Comparison of ENCODE assay signal across 9 cellular contexts in genomic region chr3:194132465-194133358, GRCh38. TPM values are rescaled to one million over a fixed set of nuclear protein-coding genes. Genes with fewer than 3 reads are reported as not detected.
DNase-seq lines count a peak whose midpoint lies in the region; ATAC-seq and TF ChIP-seq lines count a peak whose summit lies in the region.
"Had no signal": no experiment of that assay in that cellular context is flagged by ENCODE, and none has a peak within 500 bp of the region (broad histone marks: within the 10 kb centered on the region; RNA-seq: fewer than 3 reads in every experiment).

No MANE protein-coding gene starts in this region.

- in situ Hi-C loops in IMR-90 (cut with MboI; ENCODE audit: low sequenced_read_pairs) = no loop called here

- BruUV-seq in IMR-90 (replicated peaks; lab: Mats Ljungman, UMichigan) = no TSS peak

- TF ChIP-seq CTCF in IMR-90 (conservative IDR thresholded peaks at IDR 0.05; ENCODE audit: low read depth, low read length) (no peak), breast epithelium (IDR thresholded peaks at IDR 0.05) (no peak)

- no peak overlapping the region for H4K8ac ChIP-seq in IMR-90 (ENCODE audit: low read depth in 2 of 2, low read length in 2 of 2)

- H2AK5ac ChIP-seq in IMR-90 (ENCODE audit: low read depth, low read length) = no peak overlapping the region

- peaks cover 44 to 65% of the 10 kb centered on the region in 2 donors for H3K27me3 Mint-ChIP-seq in CD4-positive, alpha-beta memory T cell
- H3K27me3 Mint-ChIP-seq in naive B cell = no peaks in the 10 kb centered on the region

- no peaks in the 10 kb centered on the region for H4K20me1 ChIP-seq in IMR-90 (ENCODE audit: insufficient read depth, low read length)

- H3K9me3 ChIP-seq in CD4-positive, alpha-beta memory T cell (ENCODE audit: control insufficient read depth in 1 of 2, low read length in 2 of 2) = no peaks in the 10 kb centered on the region
- H3K9me3 ChIP-seq in IMR-90 (ENCODE audit: control insufficient read depth, insufficient read depth, low read length) (no peaks in the 10 kb centered on the region), breast epithelium (no peaks in the 10 kb centered on the region)
- H3K9me3 ChIP-seq: thoracic aorta had no signal

- no peak overlapping the region for H2BK15ac ChIP-seq in IMR-90 (ENCODE audit: low read depth, low read length)

- H3K4me2 ChIP-seq in IMR-90 (ENCODE audit: low read depth, low read length) = no peak overlapping the region

- no peak overlapping the region for H3K4ac ChIP-seq in IMR-90 (ENCODE audit: low read depth, low read length)

- 100% methylated on average over 1 of the region's 6 CpGs; no CpG with 5 or more reads in 1 of the 2 experiments for WGBS in IMR-90 (ENCODE audit: extremely low coverage in 2 of 2, insufficient read length in 1 of 2), 2 experiments

- H2BK5ac ChIP-seq in IMR-90 (ENCODE audit: low read depth, low read length, poor library complexity, severe bottlenecking) = no peak overlapping the region

- no peak overlapping the region for H4K91ac ChIP-seq in IMR-90 (ENCODE audit: insufficient read depth, low read depth, low read length)

- dilution Hi-C loops in IMR-90 (cut with HindIII; ENCODE audit: low sequenced_read_pairs, unreplicated experiment) = no loop called here

- no peak overlapping the region for H3K27ac ChIP-seq in CD4-positive, alpha-beta memory T cell (ENCODE audit: low read depth, low read length)
- H3K27ac ChIP-seq in IMR-90 (ENCODE audit: insufficient read depth, low read length) = no peak overlapping the region
- peak overlapping the region; percentile 99 for H3K27ac ChIP-seq in breast epithelium
- no peak overlapping the region for H3K27ac ChIP-seq in caudate nucleus (ENCODE audit: low read depth, low read length)

- ATAC-seq in IMR-90 (ENCODE audit: low read depth) (no peak), naive B cell (ENCODE audit: low read depth in 2 of 2) (no peak), HG02973 (IDR thresholded peaks at IDR 0.05; ENCODE audit: unreplicated experiment) (no peak), GM18861 (IDR thresholded peaks at IDR 0.05; ENCODE audit: unreplicated experiment) (no peak), GM18909 (IDR thresholded peaks at IDR 0.05; ENCODE audit: poor library complexity, unreplicated experiment) (no peak)

- H2AK9ac ChIP-seq in IMR-90 (replicated peaks; ENCODE audit: low read depth, low read length, poor library complexity) = no peak overlapping the region

- intact Hi-C loops in CD4-positive, alpha-beta memory T cell (cut with micrococcal nuclease) = loop anchor here (10.0 kb wide), 1 partner anchor 352 kb away; the partner anchor contains the start of gene ATP13A3
- intact Hi-C loops in IMR-90 (cut with micrococcal nuclease) = loop anchor here (10.0 kb wide), 1 partner anchor 272 kb away; no protein-coding TSS in a partner anchor
- intact Hi-C loops in breast epithelium (cut with DNase I; ENCODE audit: low total_unique reads) = loop anchor here (10.0 kb wide), 1 partner anchor 182 kb away; no protein-coding TSS in a partner anchor

- no peaks in the 10 kb centered on the region for H3K9me1 ChIP-seq in IMR-90 (ENCODE audit: insufficient read depth, low read length)

- POLR2A ChIA-PET in CD4-positive, alpha-beta memory T cell (lab: Charles Lee; ENCODE audit: partially characterized antibody) = no interaction called here
- POLR2A ChIA-PET in IMR-90 (lab: Charles Lee; ENCODE audit: unreplicated experiment) = no interaction called here

- H3K9ac ChIP-seq in IMR-90 (ENCODE audit: low read depth, low read length) = no peak overlapping the region

- no peak overlapping the region for H4K5ac ChIP-seq in IMR-90 (ENCODE audit: low read depth, low read length)

- H3K79me1 ChIP-seq in IMR-90 (ENCODE audit: low read depth in 1 of 2, low read length in 2 of 2) = peaks cover 0 to 12% of the 10 kb centered on the region in 2 experiments; a peak in 2 of 4 replicates

- peaks cover 26 to 61% (median 40%) of the 10 kb centered on the region in 4 donors for H3K4me1 Mint-ChIP-seq in CD4-positive, alpha-beta memory T cell
- H3K4me1 Mint-ChIP-seq in naive B cell = peaks cover 63 to 76% (median 68%) of the 10 kb centered on the region in 3 donors

- H3K27ac Mint-ChIP-seq in CD4-positive, alpha-beta memory T cell = peak overlapping the region in 4 of 7 donors; percentile 10 to 90 (median 36)
- H3K27ac Mint-ChIP-seq in naive B cell = peak overlapping the region; percentile 97 to 100 (median 100)

- peak; percentile 16; the same call in 1 of the 2 replicates for TF ChIP-seq POLR2A in IMR-90 (IDR thresholded peaks at IDR 0.05; ENCODE audit: low read depth, low read length)
- no peak for TF ChIP-seq POLR2A in breast epithelium (IDR thresholded peaks at IDR 0.05)

- H3K56ac ChIP-seq in IMR-90 (ENCODE audit: extremely low read depth, insufficient read depth, low read length) = no peak overlapping the region

- H2AFZ ChIP-seq in IMR-90 (replicated peaks; ENCODE audit: low read length, poor library complexity) = no peak overlapping the region

- no peak for DNase-seq in CD4-positive, alpha-beta memory T cell
- DNase-seq in IMR-90 (no peak), breast epithelium (ENCODE audit: low spot score in 2 of 2) (peak in 1 of 2 donors; percentile 58), naive B cell (peak; percentile 9), caudate nucleus (lab: John Stamatoyannopoulos, UW) (no peak)

- no peak overlapping the region for H3K23ac ChIP-seq in IMR-90 (ENCODE audit: low read depth, low read length)

- no peak overlapping the region for H3K4me3 ChIP-seq in CD4-positive, alpha-beta memory T cell (ENCODE audit: low read length in 2 of 2)
- no peak overlapping the region for H3K4me3 ChIP-seq in IMR-90 (ENCODE audit: insufficient read depth, low read depth, low read length)
- no peak overlapping the region for H3K4me3 ChIP-seq in breast epithelium

- H3K4me3 Mint-ChIP-seq in CD4-positive, alpha-beta memory T cell = peak overlapping the region; percentile 6 to 85 (median 26)
- peak overlapping the region; percentile 53 to 92 (median 84) for H3K4me3 Mint-ChIP-seq in naive B cell

- peaks cover 45% of the 10 kb centered on the region for H3K4me1 ChIP-seq in CD4-positive, alpha-beta memory T cell (ENCODE audit: insufficient read depth, low read length)
- peaks cover 6% of the 10 kb centered on the region for H3K4me1 ChIP-seq in IMR-90 (ENCODE audit: control insufficient read depth, insufficient read depth, low read length)
- peaks cover 8 to 15% of the 10 kb centered on the region in 2 donors for H3K4me1 ChIP-seq in breast epithelium

- no peak for TF ChIP-seq RAD21 in IMR-90 (IDR thresholded peaks at IDR 0.05; ENCODE audit: low read length)

- no peak overlapping the region for H2BK20ac ChIP-seq in IMR-90 (ENCODE audit: low read depth, low read length)

- H3K14ac ChIP-seq in IMR-90 (replicated peaks; ENCODE audit: low read depth, low read length) = no peak overlapping the region

- H3K36me3 ChIP-seq in CD4-positive, alpha-beta memory T cell (ENCODE audit: insufficient read depth, low read length) = no peaks in the 10 kb centered on the region
- H3K36me3 ChIP-seq in IMR-90 (ENCODE audit: control insufficient read depth, insufficient read depth, low read length) (no peaks in the 10 kb centered on the region), breast epithelium (no peaks in the 10 kb centered on the region)
- H3K36me3 ChIP-seq: thoracic aorta had no signal

- no peak overlapping the region for H2BK120ac ChIP-seq in IMR-90 (ENCODE audit: low read depth, low read length)

- H3K9me3 Mint-ChIP-seq in CD4-positive, alpha-beta memory T cell = no peaks in the 10 kb centered on the region
- peaks cover 0 to 4% (median 0%) of the 10 kb centered on the region in 7 donors for H3K9me3 Mint-ChIP-seq in naive B cell

- peaks cover 20% of the 10 kb centered on the region for H3K27me3 ChIP-seq in CD4-positive, alpha-beta memory T cell (ENCODE audit: insufficient read depth, low read length)
- H3K27me3 ChIP-seq in IMR-90 (ENCODE audit: control insufficient read depth, insufficient read depth, low read length) (peaks cover 24% of the 10 kb centered on the region), breast epithelium (no peaks in the 10 kb centered on the region)

- H3K18ac ChIP-seq in IMR-90 (ENCODE audit: low read depth, low read length) = no peak overlapping the region

- CTCF ChIA-PET in CD4-positive, alpha-beta memory T cell (lab: Charles Lee; ENCODE audit: partially characterized antibody) = no interaction called here
- CTCF ChIA-PET in IMR-90 (lab: Yijun Ruan, JAX) = interaction anchor here (1.2 kb wide), 1 partner anchor 351 kb away, joined by 3 read pairs; no protein-coding TSS in a partner anchor

- H3K36me3 Mint-ChIP-seq in CD4-positive, alpha-beta memory T cell = peaks cover 0 to 5% of the 10 kb centered on the region in 2 donors
- peaks cover 0 to 7% of the 10 kb centered on the region in 2 donors for H3K36me3 Mint-ChIP-seq in naive B cell

TF ChIP-seq in IMR-90, 13 proteins besides CTCF, POLR2A, EP300 and RAD21 (continues in another document):
- TF ChIP-seq BHLHE40 (IDR thresholded peaks at IDR 0.05; ENCODE audit: low read depth, low read length) (no peak), SMC3 (IDR thresholded peaks at IDR 0.05; ENCODE audit: low read depth, low read length) (no peak), CHD1 (IDR thresholded peaks at IDR 0.05; ENCODE audit: low read depth, low read length) (no peak), NFE2L2 (IDR thresholded peaks at IDR 0.05; ENCODE audit: low read depth, low read length) (no peak), RCOR1 (IDR thresholded peaks at IDR 0.05; ENCODE audit: insufficient replicate concordance, low read length) (no peak), CEBPB (IDR thresholded peaks at IDR 0.05; ENCODE audit: low read depth, low read length) (no peak), MXI1 (IDR thresholded peaks at IDR 0.05; ENCODE audit: borderline replicate concordance, low read depth, low read length) (no peak), MAZ (IDR thresholded peaks at IDR 0.05; ENCODE audit: borderline replicate concordance, low read depth, low read length) (no peak), MAFK (IDR thresholded peaks at IDR 0.05; ENCODE audit: low read depth, low read length) (no peak), RFX5 (IDR thresholded peaks at IDR 0.05; ENCODE audit: low read depth, low read length) (no peak), FOS (IDR thresholded peaks at IDR 0.05; ENCODE audit: low read depth, low read length) (no peak)

RNA-seq across cellular contexts. Expression of gene HES1, which starts 3.2 kb away (rescaled TPM):
- total RNA-seq in CD4-positive, alpha-beta memory T cell = not detected
- under 1 TPM; 0.11 to 0.50 TPM for polyA plus RNA-seq in CD4-positive, alpha-beta memory T cell
- 3.6 and 8.3 TPM in 2 replicates for total RNA-seq in IMR-90 (2012; rRNA removed)
- 6.7 and 30.8 TPM in 2 replicates for polyA plus RNA-seq in IMR-90 (2012; rRNA removed)
- polyA plus RNA-seq in IMR-90 (2012; cell fraction: cytosol; rRNA removed) = 47.0 and 52.5 TPM in 2 replicates
- 171 and 213 TPM in 2 replicates for polyA plus RNA-seq in IMR-90 (2012; cell fraction: nucleus; rRNA removed; ENCODE audit: low replicate concordance)
- 100 to 1,000 TPM in 1 of 3 donors, 10 to 100 TPM in 1, 1 to 10 TPM in 1; 6.6 to 110 (median 87.2) TPM for total RNA-seq in breast epithelium
- 10 to 100 TPM; 10.1 to 43.5 (median 25.4) TPM for polyA plus RNA-seq in naive B cell (ENCODE audit: low read depth in 6 of 6)

Comparison
In these comparisons a context has a peak if more than half of its experiments do, and no peak if none do; other contexts are left out.
1. H3K27ac ChIP-seq: peak in breast epithelium (2 of 2); none in CD4-positive, alpha-beta memory T cell (single experiment), IMR-90 (single experiment) and caudate nucleus (single experiment).